In genomic region chr5:154189819-154190651, GRCh38 we compare ENCODE assay signal across 8 cellular contexts.
A peak's percentile ranks its signal among the peaks of the same experiment; 100 is the strongest.
DNase-seq lines count a peak whose midpoint lies in the region; ATAC-seq and TF ChIP-seq lines count a peak whose summit lies in the region.

No MANE protein-coding gene starts in this region.

- DNase-seq in SHP77 (lab: John Stamatoyannopoulos, UW) (peak; percentile 47 to 57), SHP77 treated with DMSO at 0.1 percent for 48 hours (lab: John Stamatoyannopoulos, UW) (no peak), NCI-H146 treated with DMSO at 0.1 percent for 48 hours (lab: John Stamatoyannopoulos, UW; ENCODE audit: unreplicated experiment) (peak; percentile 4), cardiac fibroblast (ENCODE audit: low read depth in 2 of 2) (peak; percentile 76 to 88), islet precursor cell (peak; percentile 81)
- DNase-seq in stimulated activated CD4-positive, alpha-beta T cell treated with anti-CD3 and anti-CD28 coated beads, Interleukin-12 subunit alpha, Interleukin-12 subunit beta, amount 100 ng/mL, for 24 hours (ENCODE audit: low read depth in 2 of 2): peak; percentile 47 to 63

- TF ChIP-seq CTCF in WI38 (IDR thresholded peaks at IDR 0.05; ENCODE audit: low read depth, low read length) (0 out of 2 replicates have a peak, but pooled peaks have one; percentile 27), cardiac fibroblast (IDR thresholded peaks at IDR 0.05; ENCODE audit: low read depth, low read length) (peak; percentile 50)

- ATAC-seq in HG02798 (IDR thresholded peaks at IDR 0.05; ENCODE audit: poor library complexity, unreplicated experiment): peak; percentile 81

- H3K4me3 ChIP-seq in WI38 (ENCODE audit: low read depth, low read length): peak overlapping the region; percentile 84
- H3K4me3 ChIP-seq in cardiac fibroblast (replicated peaks in 1 of 2; ENCODE audit: low read depth in 2 of 2, low read length in 2 of 2): peak overlapping the region; percentile 77 to 84
